ENCODE assay signal across 12 cellular contexts in genomic region chr2:97869722-97870346, GRCh38.
DNase-seq lines count a peak whose midpoint lies in the region; ATAC-seq and TF ChIP-seq lines count a peak whose summit lies in the region.
"Had no signal": no experiment of that assay in that cellular context is flagged by ENCODE, and none has a peak within 500 bp of the region (broad histone marks: within the 10 kb centered on the region; RNA-seq: fewer than 3 reads in every experiment).

No MANE protein-coding gene starts in this region.

- H3F3A ChIP-seq in smooth muscle cell (ENCODE audit: low read depth), result peaks cover 23% of the 10 kb centered on the region

- H3K27me3 ChIP-seq in SJCRH30 (no peaks in the 10 kb centered on the region), right cardiac atrium (ENCODE audit: control insufficient read depth, insufficient read depth) (no peaks in the 10 kb centered on the region), smooth muscle cell (ENCODE audit: low read depth) (no peaks in the 10 kb centered on the region)

- WGBS in right cardiac atrium, result 70% methylated on average over 6 of the region's 6 CpGs
- 60% methylated on average over 6 of the region's 6 CpGs for WGBS in smooth muscle cell (ENCODE audit: low lambda C conversion rate)

- peak overlapping the region; percentile 20 for H3K27ac Mint-ChIP-seq in activated T-cell treated with anti-CD3 and anti-CD28 coated beads, Interleukin-2, amount 50 U/mL, for 24 hours
- H3K27ac Mint-ChIP-seq: stimulated activated naive CD8-positive, alpha-beta T cell treated with anti-CD3 and anti-CD28 coated beads, Interleukin-15, amount 100 ng/mL, for 72 hours had no signal

- H3K4me1 ChIP-seq in SJCRH30 (peaks cover 28% of the 10 kb centered on the region), right cardiac atrium (ENCODE audit: control insufficient read depth, insufficient read depth, low read length) (peaks cover 10% of the 10 kb centered on the region), smooth muscle cell (ENCODE audit: low read depth) (peaks cover 20% of the 10 kb centered on the region)

- peaks cover 13% of the 10 kb centered on the region for H4K20me1 ChIP-seq in smooth muscle cell (ENCODE audit: low read depth)

- peak overlapping the region; percentile 70 for H3K4me2 ChIP-seq in smooth muscle cell

- H3K4me3 ChIP-seq in SJCRH30, result no peak overlapping the region
- H3K4me3 ChIP-seq in right cardiac atrium (ENCODE audit: low read length), result no peak overlapping the region
- no peak overlapping the region for H3K4me3 ChIP-seq in smooth muscle cell

- no peak overlapping the region for H3K4me3 Mint-ChIP-seq in activated T-cell treated with anti-CD3 and anti-CD28 coated beads, Interleukin-2, amount 50 U/mL, for 24 hours

- H3K36me3 ChIP-seq in SJCRH30, result no peaks in the 10 kb centered on the region
- no peaks in the 10 kb centered on the region for H3K36me3 ChIP-seq in smooth muscle cell (ENCODE audit: low read depth)

- peak overlapping the region; percentile 68 for H3K27ac ChIP-seq in SJCRH30
- H3K27ac ChIP-seq in right cardiac atrium (ENCODE audit: low read length), result peak overlapping the region; percentile 96
- peak overlapping the region; percentile 96 for H3K27ac ChIP-seq in smooth muscle cell (ENCODE audit: low read depth)

- intact Hi-C loops in right cardiac atrium (cut with DNase I), result no loop called here

- H3K27me3 Mint-ChIP-seq in activated T-cell treated with anti-CD3 and anti-CD28 coated beads, Interleukin-2, amount 50 U/mL, for 24 hours, result no peaks in the 10 kb centered on the region
- H3K27me3 Mint-ChIP-seq: stimulated activated naive CD8-positive, alpha-beta T cell treated with anti-CD3 and anti-CD28 coated beads, Interleukin-15, amount 100 ng/mL, for 72 hours; T-helper 17 cell had no signal

- peak overlapping the region; percentile 79 for H3K9ac ChIP-seq in smooth muscle cell (ENCODE audit: low read depth)

- H3K9me3 ChIP-seq in SJCRH30 (replicated peaks) (peaks cover 12% of the 10 kb centered on the region; the same call in 1 of the 2 replicates), right cardiac atrium (ENCODE audit: control insufficient read depth, low read length) (no peaks in the 10 kb centered on the region), smooth muscle cell (replicated peaks; ENCODE audit: low read depth) (no peaks in the 10 kb centered on the region)

- H3K79me2 ChIP-seq in smooth muscle cell (ENCODE audit: low read depth), result peaks cover 25% of the 10 kb centered on the region

- TF ChIP-seq CTCF in smooth muscle cell (IDR thresholded peaks at IDR 0.05; ENCODE audit: borderline replicate concordance, insufficient read depth, poor library complexity, severe bottlenecking), result no peak

- H3K36me3 Mint-ChIP-seq in activated T-cell treated with anti-CD3 and anti-CD28 coated beads, Interleukin-2, amount 50 U/mL, for 24 hours (ENCODE audit: low read depth), result peaks cover 19% of the 10 kb centered on the region

- no peak for DNase-seq in activated T-cell treated with anti-CD3 and anti-CD28 coated beads, Interleukin-2, amount 50 U/mL, for 24 hours
- DNase-seq in activated T-cell treated with anti-CD3 and anti-CD28 coated beads for 4 hours (no peak), SJCRH30 (no peak), right cardiac atrium (no peak), smooth muscle cell (lab: John Stamatoyannopoulos, UW; ENCODE audit: unreplicated experiment) (no peak), pons (ENCODE audit: low spot score) (no peak), NCI-H146 (lab: John Stamatoyannopoulos, UW) (no peak), GM19240 (ENCODE audit: insufficient read length, low spot score) (no peak)
- DNase-seq: NCI-H1105 treated with DMSO at 0.1 percent for 48 hours, NCI-H526, T-helper 17 cell had no signal

- no peak overlapping the region for H2AFZ ChIP-seq in smooth muscle cell (ENCODE audit: low read depth)

- peaks cover 40% of the 10 kb centered on the region for H3K4me1 Mint-ChIP-seq in activated T-cell treated with anti-CD3 and anti-CD28 coated beads, Interleukin-2, amount 50 U/mL, for 24 hours (ENCODE audit: low read depth)

- peaks cover 5% of the 10 kb centered on the region for H3K9me3 Mint-ChIP-seq in activated T-cell treated with anti-CD3 and anti-CD28 coated beads, Interleukin-2, amount 50 U/mL, for 24 hours

- ATAC-seq in right cardiac atrium, result no peak
